ENCODE assay signal across 20 cellular contexts in the genomic region with DNA sequence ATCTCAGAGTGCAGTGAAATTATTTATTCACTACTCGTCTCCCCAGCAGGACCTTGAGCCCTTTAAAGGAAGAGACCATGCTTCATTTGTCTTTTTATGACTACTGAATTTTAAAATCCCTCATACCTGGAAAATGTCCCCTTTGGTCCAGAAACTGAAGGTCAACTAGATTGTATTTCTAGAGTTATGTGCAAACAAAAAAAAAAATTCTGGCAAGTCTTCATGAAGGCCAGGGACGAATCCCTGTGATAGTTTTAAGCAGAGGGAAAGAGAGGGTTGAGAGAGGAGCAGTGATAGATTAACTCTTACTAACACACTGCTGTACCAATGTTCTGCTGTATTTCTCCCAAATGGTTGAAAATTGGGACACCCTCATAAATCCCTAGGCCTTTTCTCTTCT.
"Had no signal": no experiment of that assay in that cellular context is flagged by ENCODE, and none has a peak within 500 bp of the region (broad histone marks: within the 10 kb centered on the region; RNA-seq: fewer than 3 reads in every experiment).

No MANE protein-coding gene starts in this region.

- H3K4me1 ChIP-seq: prostate gland had no signal

- ATAC-seq: esophagus mucosa; heart left ventricle; sciatic nerve; stimulated activated memory B cell treated with anti-CD40 and anti-IgM and Interleukin-4, amounts not matched to agents 10 μg/mL and 1 μg/mL and 100 μg/mL, for 72 hours; stimulated activated naive CD8-positive, alpha-beta T cell treated with anti-CD3 and anti-CD28 coated beads, Interleukin-15, amount 100 ng/mL, for 72 hours had no signal

- H3K9me3 ChIP-seq: heart left ventricle, prostate gland, spleen had no signal

- H3K4me3 Mint-ChIP-seq: central memory CD8-positive, alpha-beta T cell; neural crest cell; stimulated activated memory B cell treated with anti-CD40 and anti-IgM and Interleukin-4, amounts not matched to agents 10 μg/mL and 1 μg/mL and 100 μg/mL, for 72 hours; stimulated activated naive CD8-positive, alpha-beta T cell treated with anti-CD3 and anti-CD28 coated beads, Interleukin-15, amount 100 ng/mL, for 72 hours had no signal

- H3K27me3 Mint-ChIP-seq: central memory CD8-positive, alpha-beta T cell; stimulated activated memory B cell treated with anti-CD40 and anti-IgM and Interleukin-4, amounts not matched to agents 10 μg/mL and 1 μg/mL and 100 μg/mL, for 72 hours; stimulated activated naive CD8-positive, alpha-beta T cell treated with anti-CD3 and anti-CD28 coated beads, Interleukin-15, amount 100 ng/mL, for 72 hours had no signal

- DNase-seq: cortex of kidney; dorsolateral prefrontal cortex; effector memory CD4-positive, alpha-beta T cell; heart left ventricle; hippocampal formation; kidney glomerular epithelial cell; mesenchymal stem cell; midbrain; spleen; stimulated activated CD4-positive, alpha-beta T cell treated with anti-CD3 and anti-CD28 coated beads, Interleukin-15, amount 100 ng/mL, for 24 hours; stimulated activated CD4-positive, alpha-beta T cell treated with anti-CD3 and anti-CD28 coated beads, Interleukin-1b, Interleukin-23, amount 100 ng/mL, for 48 hours; stimulated activated CD4-positive, alpha-beta T cell treated with anti-CD3 and anti-CD28 coated beads, Interleukin-4, amount 100 ng/mL, for 24 hours; stimulated activated naive CD8-positive, alpha-beta T cell treated with anti-CD3 and anti-CD28 coated beads, Interleukin-15, amount 100 ng/mL, for 72 hours had no signal

- H3K9me3 Mint-ChIP-seq: neural crest cell; stimulated activated memory B cell treated with anti-CD40 and anti-IgM and Interleukin-4, amounts not matched to agents 10 μg/mL and 1 μg/mL and 100 μg/mL, for 72 hours had no signal

- H3K4me3 ChIP-seq: dorsolateral prefrontal cortex, heart left ventricle, lung, prostate gland, spleen had no signal

- H3K27me3 ChIP-seq: dorsolateral prefrontal cortex, heart left ventricle, spleen had no signal

- H3K36me3 ChIP-seq: prostate gland had no signal

- H3K4me1 Mint-ChIP-seq: stimulated activated naive CD8-positive, alpha-beta T cell treated with anti-CD3 and anti-CD28 coated beads, Interleukin-15, amount 100 ng/mL, for 72 hours had no signal

- H3K27ac ChIP-seq: dorsolateral prefrontal cortex, heart left ventricle, prostate gland, spleen had no signal

- H3K27ac Mint-ChIP-seq: stimulated activated memory B cell treated with anti-CD40 and anti-IgM and Interleukin-4, amounts not matched to agents 10 μg/mL and 1 μg/mL and 100 μg/mL, for 72 hours; stimulated activated naive CD8-positive, alpha-beta T cell treated with anti-CD3 and anti-CD28 coated beads, Interleukin-15, amount 100 ng/mL, for 72 hours had no signal
